In genomic region chr6:44493593-44493992, GRCh38 we compare ENCODE assay signal across 14 cellular contexts.
"Had no signal": no experiment of that assay in that cellular context is flagged by ENCODE, and none has a peak within 500 bp of the region (broad histone marks: within the 10 kb centered on the region; RNA-seq: fewer than 3 reads in every experiment).

No MANE protein-coding gene starts in this region.

- H3K36me3 ChIP-seq: sigmoid colon, stomach, thoracic aorta had no signal

- DNase-seq: activated B cell treated with CpG ODN at 0.5 μM for 24 hours; activated CD4-positive, alpha-beta T cell treated with anti-CD3 and anti-CD28 coated beads, Interleukin-2, amount 10 ng/mL, durations not matched to agents 24 days and 14 days; activated naive CD4-positive, alpha-beta T cell treated with anti-CD3 and anti-CD28 coated beads, Interleukin-2, amount 10 ng/mL, durations not matched to agents 7 days and 5 days; activated T-cell treated with anti-CD3 and anti-CD28 coated beads for 4 hours; body of pancreas; effector memory CD8-positive, alpha-beta T cell; occipital lobe; sigmoid colon; stimulated activated CD4-positive, alpha-beta T cell treated with anti-CD3 and anti-CD28 coated beads, Interleukin-4, amount 100 ng/mL, for 1 hour; stomach; T-helper 17 cell had no signal

- H3K4me3 ChIP-seq: body of pancreas, sigmoid colon, stomach, thoracic aorta had no signal

- H3K9me3 ChIP-seq: body of pancreas, sigmoid colon, stomach, thoracic aorta had no signal

- H3K27ac ChIP-seq: body of pancreas, sigmoid colon, stomach, thoracic aorta had no signal

- FAIRE-seq: TTC549 had no signal

- ATAC-seq: body of pancreas; effector memory CD8-positive, alpha-beta T cell; natural killer cell treated with Interleukin-12 subunit alpha and Interleukin-12 subunit beta and Interleukin-15 and Interleukin-18, amount 100 ng/mL, for 72 hours; T-helper 17 cell had no signal

- H3K27me3 ChIP-seq: body of pancreas had no signal
